ENCODE assay signal across 1 cellular context in the genomic region with DNA sequence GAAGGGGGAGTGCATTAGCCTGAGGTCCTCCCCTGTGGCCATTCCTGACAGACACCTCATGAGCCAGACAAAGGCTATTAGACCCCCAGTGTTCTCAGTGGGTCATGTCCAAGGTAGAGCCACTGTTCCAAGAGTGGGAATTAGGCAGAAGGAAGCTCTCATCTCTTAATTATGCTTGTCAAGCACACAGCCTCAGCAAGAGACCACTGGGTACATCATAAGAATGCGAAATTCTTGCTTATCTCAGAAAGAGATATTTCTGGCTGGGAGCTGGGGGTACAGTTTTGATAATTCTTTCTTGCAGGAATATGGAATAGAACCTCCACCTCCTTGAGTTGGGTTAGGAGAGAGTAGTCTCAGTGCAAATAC.
TF ChIP-seq lines count a peak whose summit lies in the region.

No MANE protein-coding gene starts in this region.

TF ChIP-seq in GM23338, 12 proteins besides CTCF, POLR2A, EP300 and RAD21 (continued from another document):
- TF ChIP-seq, protein P1, sequence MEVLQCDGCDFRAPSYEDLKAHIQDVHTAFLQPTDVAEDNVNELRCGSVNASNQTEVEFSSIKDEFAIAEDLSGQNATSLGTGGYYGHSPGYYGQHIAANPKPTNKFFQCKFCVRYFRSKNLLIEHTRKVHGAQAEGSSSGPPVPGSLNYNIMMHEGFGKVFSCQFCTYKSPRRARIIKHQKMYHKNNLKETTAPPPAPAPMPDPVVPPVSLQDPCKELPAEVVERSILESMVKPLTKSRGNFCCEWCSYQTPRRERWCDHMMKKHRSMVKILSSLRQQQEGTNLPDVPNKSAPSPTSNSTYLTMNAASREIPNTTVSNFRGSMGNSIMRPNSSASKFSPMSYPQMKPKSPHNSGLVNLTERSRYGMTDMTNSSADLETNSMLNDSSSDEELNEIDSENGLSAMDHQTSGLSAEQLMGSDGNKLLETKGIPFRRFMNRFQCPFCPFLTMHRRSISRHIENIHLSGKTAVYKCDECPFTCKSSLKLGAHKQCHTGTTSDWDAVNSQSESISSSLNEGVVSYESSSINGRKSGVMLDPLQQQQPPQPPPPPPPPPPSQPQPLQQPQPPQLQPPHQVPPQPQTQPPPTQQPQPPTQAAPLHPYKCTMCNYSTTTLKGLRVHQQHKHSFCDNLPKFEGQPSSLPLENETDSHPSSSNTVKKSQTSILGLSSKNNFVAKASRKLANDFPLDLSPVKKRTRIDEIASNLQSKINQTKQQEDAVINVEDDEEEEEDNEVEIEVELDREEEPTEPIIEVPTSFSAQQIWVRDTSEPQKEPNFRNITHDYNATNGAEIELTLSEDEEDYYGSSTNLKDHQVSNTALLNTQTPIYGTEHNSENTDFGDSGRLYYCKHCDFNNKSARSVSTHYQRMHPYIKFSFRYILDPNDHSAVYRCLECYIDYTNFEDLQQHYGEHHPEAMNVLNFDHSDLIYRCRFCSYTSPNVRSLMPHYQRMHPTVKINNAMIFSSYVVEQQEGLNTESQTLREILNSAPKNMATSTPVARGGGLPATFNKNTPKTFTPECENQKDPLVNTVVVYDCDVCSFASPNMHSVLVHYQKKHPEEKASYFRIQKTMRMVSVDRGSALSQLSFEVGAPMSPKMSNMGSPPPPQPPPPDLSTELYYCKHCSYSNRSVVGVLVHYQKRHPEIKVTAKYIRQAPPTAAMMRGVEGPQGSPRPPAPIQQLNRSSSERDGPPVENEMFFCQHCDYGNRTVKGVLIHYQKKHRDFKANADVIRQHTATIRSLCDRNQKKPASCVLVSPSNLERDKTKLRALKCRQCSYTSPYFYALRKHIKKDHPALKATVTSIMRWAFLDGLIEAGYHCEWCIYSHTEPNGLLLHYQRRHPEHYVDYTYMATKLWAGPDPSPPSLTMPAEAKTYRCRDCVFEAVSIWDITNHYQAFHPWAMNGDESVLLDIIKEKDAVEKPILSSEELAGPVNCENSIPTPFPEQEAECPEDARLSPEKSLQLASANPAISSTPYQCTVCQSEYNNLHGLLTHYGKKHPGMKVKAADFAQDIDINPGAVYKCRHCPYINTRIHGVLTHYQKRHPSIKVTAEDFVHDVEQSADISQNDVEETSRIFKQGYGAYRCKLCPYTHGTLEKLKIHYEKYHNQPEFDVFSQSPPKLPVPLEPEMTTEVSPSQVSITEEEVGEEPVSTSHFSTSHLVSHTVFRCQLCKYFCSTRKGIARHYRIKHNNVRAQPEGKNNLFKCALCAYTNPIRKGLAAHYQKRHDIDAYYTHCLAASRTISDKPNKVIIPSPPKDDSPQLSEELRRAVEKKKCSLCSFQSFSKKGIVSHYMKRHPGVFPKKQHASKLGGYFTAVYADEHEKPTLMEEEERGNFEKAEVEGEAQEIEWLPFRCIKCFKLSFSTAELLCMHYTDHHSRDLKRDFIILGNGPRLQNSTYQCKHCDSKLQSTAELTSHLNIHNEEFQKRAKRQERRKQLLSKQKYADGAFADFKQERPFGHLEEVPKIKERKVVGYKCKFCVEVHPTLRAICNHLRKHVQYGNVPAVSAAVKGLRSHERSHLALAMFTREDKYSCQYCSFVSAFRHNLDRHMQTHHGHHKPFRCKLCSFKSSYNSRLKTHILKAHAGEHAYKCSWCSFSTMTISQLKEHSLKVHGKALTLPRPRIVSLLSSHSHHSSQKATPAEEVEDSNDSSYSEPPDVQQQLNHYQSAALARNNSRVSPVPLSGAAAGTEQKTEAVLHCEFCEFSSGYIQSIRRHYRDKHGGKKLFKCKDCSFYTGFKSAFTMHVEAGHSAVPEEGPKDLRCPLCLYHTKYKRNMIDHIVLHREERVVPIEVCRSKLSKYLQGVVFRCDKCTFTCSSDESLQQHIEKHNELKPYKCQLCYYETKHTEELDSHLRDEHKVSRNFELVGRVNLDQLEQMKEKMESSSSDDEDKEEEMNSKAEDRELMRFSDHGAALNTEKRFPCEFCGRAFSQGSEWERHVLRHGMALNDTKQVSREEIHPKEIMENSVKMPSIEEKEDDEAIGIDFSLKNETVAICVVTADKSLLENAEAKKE (CRISPR knock-in tag; IDR thresholded peaks at IDR 0.05) = no peak
- TF ChIP-seq, protein P2, sequence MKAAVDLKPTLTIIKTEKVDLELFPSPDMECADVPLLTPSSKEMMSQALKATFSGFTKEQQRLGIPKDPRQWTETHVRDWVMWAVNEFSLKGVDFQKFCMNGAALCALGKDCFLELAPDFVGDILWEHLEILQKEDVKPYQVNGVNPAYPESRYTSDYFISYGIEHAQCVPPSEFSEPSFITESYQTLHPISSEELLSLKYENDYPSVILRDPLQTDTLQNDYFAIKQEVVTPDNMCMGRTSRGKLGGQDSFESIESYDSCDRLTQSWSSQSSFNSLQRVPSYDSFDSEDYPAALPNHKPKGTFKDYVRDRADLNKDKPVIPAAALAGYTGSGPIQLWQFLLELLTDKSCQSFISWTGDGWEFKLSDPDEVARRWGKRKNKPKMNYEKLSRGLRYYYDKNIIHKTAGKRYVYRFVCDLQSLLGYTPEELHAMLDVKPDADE (IDR thresholded peaks at IDR 0.05) = no peak
- no peak for TF ChIP-seq ZNF114 (CRISPR knock-in tag; IDR thresholded peaks at IDR 0.05)
- TF ChIP-seq, protein P3, sequence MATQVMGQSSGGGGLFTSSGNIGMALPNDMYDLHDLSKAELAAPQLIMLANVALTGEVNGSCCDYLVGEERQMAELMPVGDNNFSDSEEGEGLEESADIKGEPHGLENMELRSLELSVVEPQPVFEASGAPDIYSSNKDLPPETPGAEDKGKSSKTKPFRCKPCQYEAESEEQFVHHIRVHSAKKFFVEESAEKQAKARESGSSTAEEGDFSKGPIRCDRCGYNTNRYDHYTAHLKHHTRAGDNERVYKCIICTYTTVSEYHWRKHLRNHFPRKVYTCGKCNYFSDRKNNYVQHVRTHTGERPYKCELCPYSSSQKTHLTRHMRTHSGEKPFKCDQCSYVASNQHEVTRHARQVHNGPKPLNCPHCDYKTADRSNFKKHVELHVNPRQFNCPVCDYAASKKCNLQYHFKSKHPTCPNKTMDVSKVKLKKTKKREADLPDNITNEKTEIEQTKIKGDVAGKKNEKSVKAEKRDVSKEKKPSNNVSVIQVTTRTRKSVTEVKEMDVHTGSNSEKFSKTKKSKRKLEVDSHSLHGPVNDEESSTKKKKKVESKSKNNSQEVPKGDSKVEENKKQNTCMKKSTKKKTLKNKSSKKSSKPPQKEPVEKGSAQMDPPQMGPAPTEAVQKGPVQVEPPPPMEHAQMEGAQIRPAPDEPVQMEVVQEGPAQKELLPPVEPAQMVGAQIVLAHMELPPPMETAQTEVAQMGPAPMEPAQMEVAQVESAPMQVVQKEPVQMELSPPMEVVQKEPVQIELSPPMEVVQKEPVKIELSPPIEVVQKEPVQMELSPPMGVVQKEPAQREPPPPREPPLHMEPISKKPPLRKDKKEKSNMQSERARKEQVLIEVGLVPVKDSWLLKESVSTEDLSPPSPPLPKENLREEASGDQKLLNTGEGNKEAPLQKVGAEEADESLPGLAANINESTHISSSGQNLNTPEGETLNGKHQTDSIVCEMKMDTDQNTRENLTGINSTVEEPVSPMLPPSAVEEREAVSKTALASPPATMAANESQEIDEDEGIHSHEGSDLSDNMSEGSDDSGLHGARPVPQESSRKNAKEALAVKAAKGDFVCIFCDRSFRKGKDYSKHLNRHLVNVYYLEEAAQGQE (IDR thresholded peaks at IDR 0.05; ENCODE audit: unreplicated experiment) = no peak
- TF ChIP-seq JUNB (IDR thresholded peaks at IDR 0.05; ENCODE audit: unreplicated experiment) = no peak
- TF ChIP-seq STAT1 (IDR thresholded peaks at IDR 0.05; ENCODE audit: unreplicated experiment) = no peak
- TF ChIP-seq ZNF331 (CRISPR knock-in tag; IDR thresholded peaks at IDR 0.05; ENCODE audit: low read depth) = no peak
- TF ChIP-seq EZH2phosphoT487 (IDR thresholded peaks at IDR 0.05; ENCODE audit: unreplicated experiment) = no peak
- no peak for TF ChIP-seq CREB1 (CRISPR knock-in tag; IDR thresholded peaks at IDR 0.05; ENCODE audit: low read depth)
- TF ChIP-seq POLR2AphosphoS5 (IDR thresholded peaks at IDR 0.05; ENCODE audit: low read depth) = no peak
- no peak for TF ChIP-seq NANOG (IDR thresholded peaks at IDR 0.05; ENCODE audit: borderline replicate concordance)
TF ChIP-seq in GM23338: peak in this region for 0.
